ENCODE assay signal across 21 cellular contexts in genomic region chr13:105436946-105437345, GRCh38. TPM values are rescaled to one million over a fixed set of nuclear protein-coding genes. Genes with fewer than 3 reads are reported as not detected.
DNase-seq lines count a peak whose midpoint lies in the region; FAIRE-seq and TF ChIP-seq lines count a peak whose summit lies in the region.
"Had no signal": no experiment of that assay in that cellular context is flagged by ENCODE, and none has a peak within 500 bp of the region (broad histone marks: within the 10 kb centered on the region; RNA-seq: fewer than 3 reads in every experiment).

No MANE protein-coding gene starts in this region.

- H3K36me3 ChIP-seq in mesodermal cell (ENCODE audit: control insufficient read depth, insufficient read depth, low read length) (no peaks in the 10 kb centered on the region), kidney (ENCODE audit: control insufficient read depth in 1 of 2, insufficient read depth in 2 of 2, low read length in 2 of 2) (no peaks in the 10 kb centered on the region)
- H3K36me3 ChIP-seq: HAP-1, SJSA1 had no signal

- H3K4me3 ChIP-seq in mesodermal cell (ENCODE audit: extremely low read depth, insufficient read depth, low read length, poor library complexity, severe bottlenecking) (no peak overlapping the region), kidney (ENCODE audit: low read length in 2 of 2) (no peak overlapping the region)
- H3K4me3 ChIP-seq: HAP-1, SJSA1 had no signal

- peaks cover 12% of the 10 kb centered on the region for H3K4me1 ChIP-seq in mesodermal cell (ENCODE audit: control insufficient read depth, insufficient read depth, low read length, poor library complexity, severe bottlenecking)
- no peaks in the 10 kb centered on the region for H3K4me1 ChIP-seq in kidney (ENCODE audit: control insufficient read depth in 1 of 2, insufficient read depth in 1 of 2, low read depth in 1 of 2, low read length in 2 of 2)
- H3K4me1 ChIP-seq: HAP-1, SJSA1 had no signal

- DNase-seq in HUDEP-2 (lab: John Stamatoyannopoulos, UW; ENCODE audit: unreplicated experiment in 76 of 76) (peak in 52 of 76 experiments; percentile 7 to 94 (median 68)), OCI-M2 (lab: John Stamatoyannopoulos, UW; ENCODE audit: unreplicated experiment) (peak; percentile 61), endothelial cell (ENCODE audit: low spot score) (peak; percentile 3), GM10266 (ENCODE audit: extremely low spot score) (no peak), kidney (no peak)
- DNase-seq in stimulated activated CD8-positive, alpha-beta memory T cell treated with anti-CD3 and anti-CD28 coated beads, Interleukin-4, amount 100 ng/mL, for 48 hours, result no peak
- DNase-seq: ACHN, AML-193, COR-L47, IMR-90, Kasumi-1, NCI-H1105, NCI-H1694, NCI-H446 treated with DMSO at 0.1 percent for 48 hours, NCI-H748 treated with DMSO at 0.1 percent for 48 hours, PC-3 had no signal

- H3K27ac ChIP-seq in mesodermal cell (ENCODE audit: low read depth, low read length, severe bottlenecking) (peak overlapping the region; percentile 78), kidney (ENCODE audit: low read depth in 2 of 2, low read length in 2 of 2) (no peak overlapping the region)
- H3K27ac ChIP-seq: SJSA1 had no signal

- FAIRE-seq in kidney (lab: Jason Lieb, UNC), result no peak

- H3K4me1 Mint-ChIP-seq in endothelial cell (ENCODE audit: unreplicated experiment), result peaks cover 18% of the 10 kb centered on the region
- H3K4me1 Mint-ChIP-seq: CD14-positive monocyte had no signal

- H3K9me3 Mint-ChIP-seq in endothelial cell (ENCODE audit: unreplicated experiment), result no peaks in the 10 kb centered on the region

- H3K36me3 Mint-ChIP-seq in endothelial cell (ENCODE audit: low read depth, unreplicated experiment), result no peaks in the 10 kb centered on the region
- H3K36me3 Mint-ChIP-seq: CD14-positive monocyte had no signal

- TF ChIP-seq CTCF in endothelial cell (IDR thresholded peaks at IDR 0.05; ENCODE audit: unreplicated experiment), result no peak
- no peak for TF ChIP-seq CTCF in GM10266 (IDR thresholded peaks at IDR 0.05; ENCODE audit: control insufficient read depth, insufficient read depth, low read depth, missing control alignments)
- no peak for TF ChIP-seq CTCF in kidney (IDR thresholded peaks at IDR 0.05; ENCODE audit: borderline replicate concordance, extremely low read depth, insufficient read depth)

- H3K9ac ChIP-seq in kidney (ENCODE audit: low read length in 2 of 2), result no peak overlapping the region

- intact Hi-C loops in kidney (cut with DNase I), result no loop called here

- no peaks in the 10 kb centered on the region for H3K27me3 Mint-ChIP-seq in endothelial cell (ENCODE audit: unreplicated experiment)

- no peak overlapping the region for H3K4me3 Mint-ChIP-seq in endothelial cell (ENCODE audit: unreplicated experiment)
- H3K4me3 Mint-ChIP-seq: CD14-positive monocyte had no signal

- H3K9me3 ChIP-seq in mesodermal cell (ENCODE audit: control insufficient read depth, low read length) (no peaks in the 10 kb centered on the region), kidney (ENCODE audit: control insufficient read depth in 1 of 2, low read length in 2 of 2) (no peaks in the 10 kb centered on the region)
- H3K9me3 ChIP-seq: HAP-1, SJSA1 had no signal

- peak overlapping the region; percentile 85 for H3K27ac Mint-ChIP-seq in endothelial cell (ENCODE audit: unreplicated experiment)
- H3K27ac Mint-ChIP-seq: CD14-positive monocyte had no signal

RNA-seq across cellular contexts. Expression of gene DAOA, which starts 28.9 kb away (rescaled TPM):
- total RNA-seq in endothelial cell (ENCODE audit: unreplicated experiment), result not detected
- not detected for polyA plus RNA-seq in mesodermal cell (2013, experiment 1 of 2)
- not detected for polyA plus RNA-seq in mesodermal cell (2013, experiment 2 of 2)
- total RNA-seq in kidney, result not detected
- not detected for polyA plus RNA-seq in kidney (ENCODE audit: insufficient read depth, low read depth, low replicate concordance)
- total RNA-seq: HT-29, IMR-90, PC-3, SJSA1 had no signal
- polyA plus RNA-seq: CD14-positive monocyte, IMR-90 had no signal

Comparison
In these comparisons a context has a peak if more than half of its experiments do, and no peak if none do; other contexts are left out.
1. DNase-seq: peak in HUDEP-2 (52 of 76), OCI-M2 (single experiment) and endothelial cell (single experiment); none in GM10266 (single experiment), kidney (single experiment) and stimulated activated CD8-positive, alpha-beta memory T cell treated with anti-CD3 and anti-CD28 coated beads, Interleukin-4, amount 100 ng/mL, for 48 hours (single experiment).